ENCODE assay signal across 20 cellular contexts in genomic region chr13:41670873-41671443, GRCh38.
A peak's percentile ranks its signal among the peaks of the same experiment; 100 is the strongest.
DNase-seq lines count a peak whose midpoint lies in the region; ATAC-seq and TF ChIP-seq lines count a peak whose summit lies in the region.
"Had no signal": no experiment of that assay in that cellular context is flagged by ENCODE, and none has a peak within 500 bp of the region (broad histone marks: within the 10 kb centered on the region; RNA-seq: fewer than 3 reads in every experiment).

No MANE protein-coding gene starts in this region.

- no peak overlapping the region for H3K27ac ChIP-seq in epithelial cell of prostate
- no peak overlapping the region for H3K27ac ChIP-seq in trophoblast cell (ENCODE audit: low read depth, low read length)
- H3K27ac ChIP-seq: GM23248 had no signal

- H4K8ac ChIP-seq in trophoblast cell (ENCODE audit: low read depth, low read length): no peak overlapping the region

- no peak overlapping the region for H3K23ac ChIP-seq in trophoblast cell (ENCODE audit: low read length)

- no peaks in the 10 kb centered on the region for H3K79me1 ChIP-seq in trophoblast cell (ENCODE audit: low read length)

- no peak overlapping the region for H2AFZ ChIP-seq in trophoblast cell (ENCODE audit: insufficient read depth, low read length, poor library complexity)
- H2AFZ ChIP-seq: GM23248 had no signal

- DNase-seq in BE2C: peak; percentile 38
- peak; percentile 52 for DNase-seq in LNCaP clone FGC (ENCODE audit: low read depth)
- DNase-seq in epithelial cell of prostate (ENCODE audit: low read depth, low spot score): peak; percentile 37
- DNase-seq in trophoblast cell: peak; percentile 34 to 71
- no peak for DNase-seq in stimulated activated effector memory CD8-positive, alpha-beta T cell treated with anti-CD3 and anti-CD28 coated beads, Interleukin-12 subunit alpha, Interleukin-12 subunit beta, amount 100 ng/mL, for 72 hours (ENCODE audit: low spot score in 2 of 2)
- DNase-seq in activated naive CD4-positive, alpha-beta T cell treated with anti-CD3 and anti-CD28 coated beads, Interleukin-2, amount 50 U/mL, for 16 hours: no peak
- DNase-seq in NCI-H187 treated with DMSO at 0.1 percent for 48 hours (lab: John Stamatoyannopoulos, UW): no peak
- DNase-seq: AML-193, Caco-2, GDM1, GM23248, NCI-H1105 treated with DMSO at 0.1 percent for 48 hours, NCI-H1694, NCI-H2107, NCI-H2227 treated with DMSO at 0.1 percent for 48 hours, NCI-H510A treated with DMSO at 0.1 percent for 48 hours, NCI-H82, OCI-M1, SHP77 treated with DMSO at 0.1 percent for 48 hours had no signal

- no peak overlapping the region for H2BK12ac ChIP-seq in trophoblast cell (ENCODE audit: low read length)

- no peak for ATAC-seq in stimulated activated effector memory CD8-positive, alpha-beta T cell treated with anti-CD3 and anti-CD28 coated beads, Interleukin-12 subunit alpha, Interleukin-12 subunit beta, amount 100 ng/mL, for 72 hours

- H2AK5ac ChIP-seq in trophoblast cell (ENCODE audit: low read length): no peak overlapping the region

- H3K4me2 ChIP-seq in trophoblast cell (ENCODE audit: low read length): no peak overlapping the region

- H3K27ac Mint-ChIP-seq in stimulated activated effector memory CD8-positive, alpha-beta T cell treated with anti-CD3 and anti-CD28 coated beads, Interleukin-12 subunit alpha, Interleukin-12 subunit beta, amount 100 ng/mL, for 72 hours: no peak overlapping the region

- peaks cover 9% of the 10 kb centered on the region for H3K36me3 Mint-ChIP-seq in stimulated activated effector memory CD8-positive, alpha-beta T cell treated with anti-CD3 and anti-CD28 coated beads, Interleukin-12 subunit alpha, Interleukin-12 subunit beta, amount 100 ng/mL, for 72 hours

- WGBS in trophoblast cell (ENCODE audit: extremely low coverage, insufficient coverage, insufficient read length): no CpG with 5 or more reads among the region's 8 CpGs

- H3K79me2 ChIP-seq in trophoblast cell (ENCODE audit: control insufficient read depth, insufficient read depth, low read length, poor library complexity): no peaks in the 10 kb centered on the region

- H3K4me3 ChIP-seq in BE2C (ENCODE audit: low read depth, low read length) (no peak overlapping the region), LNCaP clone FGC (ENCODE audit: low read depth, low read length) (no peak overlapping the region), trophoblast cell (ENCODE audit: low read depth, low read length) (no peak overlapping the region)
- H3K4me3 ChIP-seq: GM23248, HAP-1 had no signal

- H3K9me3 ChIP-seq in BE2C (no peaks in the 10 kb centered on the region), trophoblast cell (ENCODE audit: insufficient read depth, low read depth, low read length) (no peaks in the 10 kb centered on the region)
- H3K9me3 ChIP-seq: Caco-2, HAP-1 had no signal

- no peak overlapping the region for H4K91ac ChIP-seq in trophoblast cell (ENCODE audit: low read depth, low read length)

- H3K14ac ChIP-seq in trophoblast cell (ENCODE audit: low read length): no peak overlapping the region

- H3K4me1 Mint-ChIP-seq in stimulated activated effector memory CD8-positive, alpha-beta T cell treated with anti-CD3 and anti-CD28 coated beads, Interleukin-12 subunit alpha, Interleukin-12 subunit beta, amount 100 ng/mL, for 72 hours: no peaks in the 10 kb centered on the region

- H3K4ac ChIP-seq in trophoblast cell (ENCODE audit: low read depth, low read length): no peak overlapping the region

- no peak overlapping the region for H4K12ac ChIP-seq in trophoblast cell (ENCODE audit: low read depth, low read length)

- H3K4me1 ChIP-seq in BE2C (peaks cover 25% of the 10 kb centered on the region), trophoblast cell (ENCODE audit: control insufficient read depth in 1 of 2, insufficient read depth in 2 of 2, low read length in 2 of 2) (no peaks in the 10 kb centered on the region)
- H3K4me1 ChIP-seq: HAP-1 had no signal

- H2BK5ac ChIP-seq in trophoblast cell (ENCODE audit: low read depth, low read length, poor library complexity): no peak overlapping the region

- TF ChIP-seq CTCF in BE2C (IDR thresholded peaks at IDR 0.05; ENCODE audit: low read depth, low read length) (no peak), LNCaP clone FGC (IDR thresholded peaks at IDR 0.05; ENCODE audit: control insufficient read depth, extremely low read depth, insufficient read depth) (no peak)

- H3K36me3 ChIP-seq in BE2C (peaks cover 12% of the 10 kb centered on the region), trophoblast cell (ENCODE audit: control insufficient read depth in 1 of 2, insufficient read depth in 2 of 2, low read length in 2 of 2) (no peaks in the 10 kb centered on the region)
- H3K36me3 ChIP-seq: HAP-1 had no signal

- no peak overlapping the region for H3K18ac ChIP-seq in trophoblast cell (ENCODE audit: low read length)

- no peak overlapping the region for H2BK120ac ChIP-seq in trophoblast cell (ENCODE audit: insufficient read depth, low read length, poor library complexity)

- no peaks in the 10 kb centered on the region for H3K9me3 Mint-ChIP-seq in stimulated activated effector memory CD8-positive, alpha-beta T cell treated with anti-CD3 and anti-CD28 coated beads, Interleukin-12 subunit alpha, Interleukin-12 subunit beta, amount 100 ng/mL, for 72 hours

- H3K27me3 ChIP-seq in BE2C (no peaks in the 10 kb centered on the region), trophoblast cell (ENCODE audit: insufficient read depth, low read length) (no peaks in the 10 kb centered on the region)

- H3K4me3 Mint-ChIP-seq in stimulated activated effector memory CD8-positive, alpha-beta T cell treated with anti-CD3 and anti-CD28 coated beads, Interleukin-12 subunit alpha, Interleukin-12 subunit beta, amount 100 ng/mL, for 72 hours: no peak overlapping the region

- H3K9ac ChIP-seq in trophoblast cell (ENCODE audit: low read length): no peak overlapping the region
- H3K9ac ChIP-seq: GM23248 had no signal

Comparison
In these comparisons a context has a peak if more than half of its experiments do, and no peak if none do; other contexts are left out.
1. DNase-seq: peak in BE2C (single experiment), LNCaP clone FGC (single experiment), epithelial cell of prostate (single experiment) and trophoblast cell (2 of 2); none in stimulated activated effector memory CD8-positive, alpha-beta T cell treated with anti-CD3 and anti-CD28 coated beads, Interleukin-12 subunit alpha, Interleukin-12 subunit beta, amount 100 ng/mL, for 72 hours (0 of 2), activated naive CD4-positive, alpha-beta T cell treated with anti-CD3 and anti-CD28 coated beads, Interleukin-2, amount 50 U/mL, for 16 hours (single experiment) and NCI-H187 treated with DMSO at 0.1 percent for 48 hours (single experiment).